In genomic region chr2:74286725-74287124, GRCh38 we compare ENCODE assay signal across 1 cellular context.
TF ChIP-seq lines count a peak whose summit lies in the region.

No MANE protein-coding gene starts in this region.

TF ChIP-seq in K562, 482 proteins besides CTCF, POLR2A, EP300 and RAD21 (continued from another document):
- no peak for TF ChIP-seq NR2C2 (CRISPR knock-in tag; IDR thresholded peaks at IDR 0.05)
- no peak for TF ChIP-seq NR2C2 (tag; IDR thresholded peaks at IDR 0.05)
- peak; percentile 71 for TF ChIP-seq BHLHE40 (IDR thresholded peaks at IDR 0.05; ENCODE audit: low read length)
